14 cellular contexts compared by ENCODE assay signal in the genomic region with DNA sequence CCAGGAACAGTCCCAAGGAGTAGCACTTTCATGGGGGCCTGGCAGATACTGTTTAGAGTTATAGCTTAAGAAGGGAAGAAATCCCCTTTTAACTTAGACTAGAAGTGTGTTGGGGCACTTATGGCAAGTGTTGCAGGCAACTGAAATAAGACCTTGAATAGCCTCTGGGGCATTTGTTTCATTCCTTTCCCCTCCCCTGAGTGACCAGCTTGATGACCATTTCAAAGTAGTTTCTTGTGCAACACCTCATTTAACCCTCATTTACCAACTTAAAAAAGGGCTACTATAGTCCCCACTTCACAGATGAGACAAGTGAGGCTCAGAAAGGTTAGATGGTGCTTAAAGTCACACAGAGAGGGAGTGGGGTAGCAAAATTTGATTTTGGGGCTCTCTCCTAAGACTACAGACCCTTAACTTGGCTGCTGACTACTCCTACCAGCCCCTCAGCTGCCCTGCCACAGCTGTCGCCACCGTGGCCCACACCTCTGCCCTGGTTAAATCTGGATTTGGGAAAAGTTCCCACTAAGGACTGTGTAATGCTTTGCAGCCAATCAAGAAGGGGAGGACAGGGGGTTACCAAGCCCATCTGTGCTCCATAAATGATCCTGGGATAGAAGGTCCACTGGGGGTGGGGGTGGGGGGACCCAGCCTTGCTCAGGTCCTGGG. TPM values are rescaled to one million over a fixed set of nuclear protein-coding genes. Genes with fewer than 3 reads are reported as not detected.
DNase-seq lines count a peak whose midpoint lies in the region; ATAC-seq and TF ChIP-seq lines count a peak whose summit lies in the region.
"Had no signal": no experiment of that assay in that cellular context is flagged by ENCODE, and none has a peak within 500 bp of the region (broad histone marks: within the 10 kb centered on the region; RNA-seq: fewer than 3 reads in every experiment).

No MANE protein-coding gene starts in this region.

- H3K36me3 Mint-ChIP-seq in immature natural killer cell (peaks cover 0 to 3% (median 0%) of the 10 kb centered on the region in 3 donors), natural killer cell (no peaks in the 10 kb centered on the region)

- H3K9me3 ChIP-seq in adipocyte (ENCODE audit: control insufficient read depth, low read length): no peaks in the 10 kb centered on the region
- H3K9me3 ChIP-seq in skeletal muscle tissue (ENCODE audit: control insufficient read depth in 3 of 3, low read length in 3 of 3): no peaks in the 10 kb centered on the region

- no peak overlapping the region for H3K27ac Mint-ChIP-seq in immature natural killer cell
- H3K27ac Mint-ChIP-seq in natural killer cell: no peak overlapping the region
- H3K27ac Mint-ChIP-seq: activated CD4-positive, alpha-beta memory T cell treated with anti-CD3 and anti-CD28 coated beads, Interleukin-2, amount 10 ng/mL, durations not matched to agents 7 days and 5 days had no signal

- peaks cover 0 to 4% (median 0%) of the 10 kb centered on the region in 3 donors for H3K27me3 Mint-ChIP-seq in immature natural killer cell (ENCODE audit: low read depth in 3 of 3)
- H3K27me3 Mint-ChIP-seq in natural killer cell (ENCODE audit: low read depth in 2 of 2): peaks cover 0 to 9% of the 10 kb centered on the region in 2 donors

- no peaks in the 10 kb centered on the region for H3K9me3 Mint-ChIP-seq in immature natural killer cell
- no peaks in the 10 kb centered on the region for H3K9me3 Mint-ChIP-seq in natural killer cell
- H3K9me3 Mint-ChIP-seq: activated CD4-positive, alpha-beta memory T cell treated with anti-CD3 and anti-CD28 coated beads, Interleukin-2, amount 10 ng/mL, durations not matched to agents 7 days and 5 days had no signal

- H3K9ac ChIP-seq in adipocyte (ENCODE audit: low read length): no peak overlapping the region
- peak overlapping the region in 1 of 3 donors; percentile 25 for H3K9ac ChIP-seq in skeletal muscle tissue (ENCODE audit: low read depth in 1 of 3, low read length in 3 of 3)

- no peak for ATAC-seq in activated CD4-positive, CD25-positive, alpha-beta regulatory T cell treated with anti-CD3 and anti-CD28 coated beads, Interleukin-2, amount 50 U/mL, for 24 hours
- ATAC-seq in natural killer cell: no peak

- H3K4me1 Mint-ChIP-seq in immature natural killer cell (no peaks in the 10 kb centered on the region), natural killer cell (peaks cover 0 to 5% of the 10 kb centered on the region in 2 donors)

- H3K36me3 ChIP-seq in adipocyte (ENCODE audit: control insufficient read depth, insufficient read depth, low read length, severe bottlenecking) (peaks cover 16% of the 10 kb centered on the region), skeletal muscle tissue (ENCODE audit: control insufficient read depth in 3 of 3, insufficient read depth in 3 of 3, low read length in 3 of 3) (peaks cover 0 to 2% (median 0%) of the 10 kb centered on the region in 3 donors)

- DNase-seq in EH (ENCODE audit: low read depth) (peak; percentile 40), adipocyte (ENCODE audit: low read depth) (peak; percentile 51), kidney glomerular epithelial cell (lab: John Stamatoyannopoulos, UW) (peak; percentile 54), posterior cingulate gyrus (no peak), immature natural killer cell (no peak), natural killer cell (no peak)
- DNase-seq: activated CD4-positive, alpha-beta memory T cell treated with anti-CD3 and anti-CD28 coated beads, Interleukin-2, amount 10 ng/mL, durations not matched to agents 7 days and 5 days; DMS 273 treated with DMSO at 0.1 percent for 48 hours; effector CD4-positive, alpha-beta T cell; NCI-H1092 treated with DMSO at 0.1 percent for 48 hours; SHP77 treated with DMSO at 0.1 percent for 48 hours; stimulated activated CD4-positive, alpha-beta T cell treated with anti-CD3 and anti-CD28 coated beads, Interleukin-4, amount 100 ng/mL, for 1 hour had no signal

- H3K27me3 ChIP-seq in adipocyte (replicated peaks; ENCODE audit: control insufficient read depth, insufficient read depth, low read length) (no peaks in the 10 kb centered on the region), skeletal muscle tissue (ENCODE audit: control insufficient read depth in 3 of 3, insufficient read depth in 3 of 3, low read length in 3 of 3) (peaks cover 0 to 8% (median 1%) of the 10 kb centered on the region in 3 donors)

- H3K4me3 Mint-ChIP-seq in immature natural killer cell (no peak overlapping the region), natural killer cell (no peak overlapping the region)
- H3K4me3 Mint-ChIP-seq: activated CD4-positive, alpha-beta memory T cell treated with anti-CD3 and anti-CD28 coated beads, Interleukin-2, amount 10 ng/mL, durations not matched to agents 7 days and 5 days had no signal

- intact Hi-C loops in posterior cingulate gyrus (cut with DNase I) (no loop called here), natural killer cell (cut with micrococcal nuclease) (no loop called here)

- H3K27ac ChIP-seq in skeletal muscle tissue (ENCODE audit: low read depth, low read length): peak overlapping the region; percentile 85

- no peak overlapping the region for H3K4me3 ChIP-seq in adipocyte (ENCODE audit: low read length)
- H3K4me3 ChIP-seq in skeletal muscle tissue (ENCODE audit: low read length in 3 of 3): no peak overlapping the region

- peaks cover 80% of the 10 kb centered on the region for H3K4me1 ChIP-seq in adipocyte (ENCODE audit: control insufficient read depth, insufficient read depth, low read length)
- peaks cover 54 to 68% (median 58%) of the 10 kb centered on the region in 3 donors for H3K4me1 ChIP-seq in skeletal muscle tissue (ENCODE audit: control insufficient read depth in 3 of 3, insufficient read depth in 3 of 3, low read length in 3 of 3)

- TF ChIP-seq CTCF in natural killer cell (IDR thresholded peaks at IDR 0.05): no peak

RNA-seq across cellular contexts. Expression of a gene that starts 5.5 kb away (rescaled TPM):
- total RNA-seq in skeletal muscle tissue (19.8 TPM), natural killer cell (not detected)
- not detected for polyA plus RNA-seq in immature natural killer cell
- total RNA-seq: activated CD4-positive, alpha-beta memory T cell treated with anti-CD3 and anti-CD28 coated beads, Interleukin-2, amount 10 ng/mL, durations not matched to agents 7 days and 5 days had no signal

RNA-seq across cellular contexts. Expression of a gene that starts 31.2 kb away (rescaled TPM):
- total RNA-seq in skeletal muscle tissue (3.1 TPM), natural killer cell (1 to 10 TPM in 1 of 3 donors, under 1 TPM in 2; 0.14 to 2.3 (median 0.27) TPM)
- not detected for polyA plus RNA-seq in immature natural killer cell

RNA-seq across cellular contexts. Expression of a gene that starts 35.4 kb away (rescaled TPM):
- total RNA-seq in skeletal muscle tissue (50.6 TPM), natural killer cell (under 1 TPM in 1 of 3 donors, not detected in 2; 0.20 TPM)
- polyA plus RNA-seq in immature natural killer cell: under 1 TPM in 2 of 3 donors, not detected in 1; 0.91 TPM

Comparison
In these comparisons a context has a peak if more than half of its experiments do, and no peak if none do; other contexts are left out.
1. DNase-seq: peak in EH (single experiment), adipocyte (single experiment) and kidney glomerular epithelial cell (single experiment); none in posterior cingulate gyrus (0 of 10), immature natural killer cell (0 of 3) and natural killer cell (single experiment).
2. RNA of a gene that starts 5.5 kb away (total RNA-seq): 19.8 TPM in skeletal muscle tissue (single experiment); not detected in natural killer cell; every median in the first group is over 10 times any median in the second.
3. RNA of a gene that starts 35.4 kb away (total RNA-seq): 50.6 TPM in skeletal muscle tissue (single experiment); 0.20 TPM in natural killer cell; every median in the first group is over 10 times any median in the second.